Comparison of ENCODE assay signal across 1 cellular context in genomic region chr6:8102122-8102958, GRCh38.
TF ChIP-seq lines count a peak whose summit lies in the region.

Gene EEF1E1, minus strand, starts transcription at chr6:8102548. Its CDS starts 27 bp downstream, at chr6:8102521.

TF ChIP-seq in K562, 482 proteins besides CTCF, POLR2A, EP300 and RAD21 (continued from another document and continues in another):
- TF ChIP-seq HMBOX1 (IDR thresholded peaks at IDR 0.05) (peak; percentile 100), POLR2B (IDR thresholded peaks at IDR 0.05; ENCODE audit: low read depth, partially characterized antibody) (peak; percentile 83), RUNX1 (IDR thresholded peaks at IDR 0.05; ENCODE audit: low read depth) (peak; percentile 25; the same call in 1 of the 2 replicates), AFF1 (IDR thresholded peaks at IDR 0.05; ENCODE audit: low read depth in 1 of 2, partially characterized antibody in 2 of 2) (peak in 1 of 2 experiments; percentile 60), AFF4 (CRISPR knock-in tag; IDR thresholded peaks at IDR 0.05) (peak; percentile 64; the same call in 1 of the 2 replicates), TAF7 (tag; IDR thresholded peaks at IDR 0.05) (peak; percentile 84), BRD4 (IDR thresholded peaks at IDR 0.05) (peak; percentile 94), ATF1 (CRISPR knock-in tag; IDR thresholded peaks at IDR 0.05) (no peak), ATF1 (tag; IDR thresholded peaks at IDR 0.05) (peak; percentile 87), LCOR (CRISPR knock-in tag; IDR thresholded peaks at IDR 0.05) (peak; percentile 52; the same call in 1 of the 2 replicates), MXD1 (CRISPR knock-in tag; IDR thresholded peaks at IDR 0.05; ENCODE audit: borderline replicate concordance, poor library complexity, severe bottlenecking) (peak; percentile 65), MAX (CRISPR knock-in tag; IDR thresholded peaks at IDR 0.05) (peak; percentile 76), ZNF395 (CRISPR knock-in tag; IDR thresholded peaks at IDR 0.05) (peak; percentile 94), MBD2 (IDR thresholded peaks at IDR 0.05; ENCODE audit: borderline replicate concordance, low read depth) (peak; percentile 97), NFRKB (IDR thresholded peaks at IDR 0.05; ENCODE audit: low read depth) (peak; percentile 96), HNRNPLL (IDR thresholded peaks at IDR 0.05; ENCODE audit: low read depth, low read length, poor library complexity, severe bottlenecking) (peak; percentile 56), TFAP4 (CRISPR knock-in tag; IDR thresholded peaks at IDR 0.05; ENCODE audit: borderline replicate concordance) (peak; percentile 69; the same call in 1 of the 2 replicates), ZNF512 (tag; IDR thresholded peaks at IDR 0.05) (0 out of 2 replicates have a peak, but pooled peaks have one; percentile 2), ZFP30 (CRISPR knock-in tag; IDR thresholded peaks at IDR 0.05; ENCODE audit: borderline replicate concordance) (no peak), BRF2 (IDR thresholded peaks at IDR 0.05; ENCODE audit: borderline replicate concordance, insufficient read depth, insufficient read length) (no peak), ZNF445 (CRISPR knock-in tag; IDR thresholded peaks at IDR 0.05; ENCODE audit: low read depth) (no peak), ELF4 (CRISPR knock-in tag; IDR thresholded peaks at IDR 0.05) (0 out of 2 replicates have a peak, but pooled peaks have one; percentile 23), VEZF1 (CRISPR knock-in tag; IDR thresholded peaks at IDR 0.05) (peak; percentile 82), ZMIZ1 (IDR thresholded peaks at IDR 0.05; ENCODE audit: low read depth in 2 of 2, low read length in 2 of 2) (peak; percentile 46 to 57; a peak in 1 of 4 replicates), ARNT (IDR thresholded peaks at IDR 0.05) (peak in 1 of 2 experiments; percentile 58; a peak in 1 of 4 replicates), ELF1 (tag; IDR thresholded peaks at IDR 0.05) (peak; percentile 62), TBP (optimal IDR thresholded peaks at IDR 0.05; ENCODE audit: low read depth, low read length) (peak; percentile 93), CEBPG (CRISPR knock-in tag; IDR thresholded peaks at IDR 0.05) (0 out of 2 replicates have a peak, but pooled peaks have one; percentile 4), CEBPG (tag; conservative IDR thresholded peaks at IDR 0.05 in 1 of 2, IDR thresholded peaks at IDR 0.05 in 1 of 2) (no peak), ZC3H11A (IDR thresholded peaks at IDR 0.05; ENCODE audit: low read depth, low read length) (no peak), MEIS2 (IDR thresholded peaks at IDR 0.05; ENCODE audit: partially characterized antibody) (peak; percentile 55), RBBP5 (IDR thresholded peaks at IDR 0.05; ENCODE audit: borderline replicate concordance, insufficient read depth, low read length, poor library complexity, severe bottlenecking) (peak; percentile 97), NR3C1 (CRISPR knock-in tag; IDR thresholded peaks at IDR 0.05) (no peak), ZNF41 (CRISPR knock-in tag; conservative IDR thresholded peaks at IDR 0.05) (no peak)
